In genomic region chr12:115660211-115660805, GRCh38 we compare ENCODE assay signal across 16 cellular contexts.
DNase-seq lines count a peak whose midpoint lies in the region; ATAC-seq, FAIRE-seq and TF ChIP-seq lines count a peak whose summit lies in the region.
"Had no signal": no experiment of that assay in that cellular context is flagged by ENCODE, and none has a peak within 500 bp of the region (broad histone marks: within the 10 kb centered on the region; RNA-seq: fewer than 3 reads in every experiment).

No MANE protein-coding gene starts in this region.

- H3K27ac ChIP-seq in A549 = no peak overlapping the region; a peak in 1 of 6 replicates
- H3K27ac ChIP-seq in Peyer's patch = peak overlapping the region in 3 of 4 donors; percentile 17 to 42 (median 18)
- H3K27ac ChIP-seq in fibroblast of lung (ENCODE audit: insufficient read depth, low read length) = no peak overlapping the region
- no peak overlapping the region for H3K27ac ChIP-seq in neuronal stem cell (replicated peaks; ENCODE audit: low read length)
- H3K27ac ChIP-seq: HL-60, ovary had no signal

- TF ChIP-seq CTCF in A549 (IDR thresholded peaks at IDR 0.05) (no peak), Peyer's patch (IDR thresholded peaks at IDR 0.05) (no peak), fibroblast of lung (conservative IDR thresholded peaks at IDR 0.05 in 1 of 2, IDR thresholded peaks at IDR 0.05 in 1 of 2; ENCODE audit: low read depth in 1 of 2, low read length in 2 of 2) (no peak), mucosa of descending colon (IDR thresholded peaks at IDR 0.05) (no peak)

- no peak overlapping the region for H3K18ac ChIP-seq in neuronal stem cell (ENCODE audit: low read length)

- H3K36me3 ChIP-seq in Peyer's patch (no peaks in the 10 kb centered on the region), fibroblast of lung (ENCODE audit: control insufficient read depth, insufficient read depth, low read length) (no peaks in the 10 kb centered on the region), mucosa of descending colon (ENCODE audit: low read depth) (no peaks in the 10 kb centered on the region), neuronal stem cell (replicated peaks in 1 of 2; ENCODE audit: control insufficient read depth in 2 of 2, insufficient read depth in 2 of 2, low read length in 2 of 2) (no peaks in the 10 kb centered on the region)
- H3K36me3 ChIP-seq: ovary had no signal

- TF ChIP-seq POLR2A in A549 (IDR thresholded peaks at IDR 0.05; ENCODE audit: low read length) (no peak), Peyer's patch (IDR thresholded peaks at IDR 0.05) (no peak)

- no peak for FAIRE-seq in A549 (lab: Jason Lieb, UNC)
- no peak for FAIRE-seq in frontal cortex (lab: Jason Lieb, UNC)

- ATAC-seq in A549 = no peak
- ATAC-seq in mucosa of descending colon = peak; percentile 100

- no peaks in the 10 kb centered on the region for H3K79me2 ChIP-seq in fibroblast of lung (ENCODE audit: control insufficient read depth, insufficient read depth, low read length)

- intact Hi-C loops in mucosa of descending colon (cut with DNase I, micrococcal nuclease) = no loop called here

- H3K4me1 ChIP-seq in A549 = no peaks in the 10 kb centered on the region
- H3K4me1 ChIP-seq in Peyer's patch = no peaks in the 10 kb centered on the region
- H3K4me1 ChIP-seq in fibroblast of lung (ENCODE audit: control insufficient read depth, extremely low read depth, insufficient read depth, low read length) = no peaks in the 10 kb centered on the region
- H3K4me1 ChIP-seq in mucosa of descending colon (ENCODE audit: low read depth) = no peaks in the 10 kb centered on the region
- peaks cover 0 to 3% of the 10 kb centered on the region in 2 donors for H3K4me1 ChIP-seq in neuronal stem cell (ENCODE audit: control insufficient read depth in 2 of 2, insufficient read depth in 1 of 2, low read depth in 1 of 2, low read length in 2 of 2)

- H3K9me3 ChIP-seq in A549 (no peaks in the 10 kb centered on the region), Peyer's patch (no peaks in the 10 kb centered on the region), fibroblast of lung (ENCODE audit: control insufficient read depth, insufficient read depth, low read depth, low read length) (no peaks in the 10 kb centered on the region), mucosa of descending colon (no peaks in the 10 kb centered on the region), neuronal stem cell (replicated peaks in 1 of 2; ENCODE audit: control insufficient read depth in 2 of 2, insufficient read depth in 1 of 2, low read depth in 1 of 2, low read length in 2 of 2) (no peaks in the 10 kb centered on the region)
- H3K9me3 ChIP-seq: ovary had no signal

- no peak overlapping the region for H2BK120ac ChIP-seq in neuronal stem cell (ENCODE audit: low read depth, low read length)

- no peak overlapping the region for H4K91ac ChIP-seq in neuronal stem cell (ENCODE audit: low read depth, low read length, poor library complexity)

- no peak for TF ChIP-seq EP300 in A549 (IDR thresholded peaks at IDR 0.05)

- no peak overlapping the region for H3K14ac ChIP-seq in neuronal stem cell (ENCODE audit: low read length)

- H3K4me3 ChIP-seq in A549 (no peak overlapping the region), Peyer's patch (no peak overlapping the region), fibroblast of lung (replicated peaks in 1 of 4; ENCODE audit: control extremely low read depth in 1 of 4, insufficient read depth in 1 of 4, low read depth in 3 of 4, low read length in 4 of 4) (no peak overlapping the region), mucosa of descending colon (no peak overlapping the region), neuronal stem cell (ENCODE audit: low read length in 2 of 2) (no peak overlapping the region)
- H3K4me3 ChIP-seq: ovary had no signal

- 31% methylated on average over 10 of the region's 10 CpGs for WGBS in A549 (ENCODE audit: missing lambda C conversion rate)
- no CpG with 5 or more reads among the region's 10 CpGs for WGBS in neuronal stem cell (ENCODE audit: extremely low coverage in 2 of 2, insufficient read length in 2 of 2, insufficient replicate concordance in 1 of 2), 2 donors

- no peak overlapping the region for H2BK5ac ChIP-seq in neuronal stem cell (ENCODE audit: low read length)

- no peak overlapping the region for H3K4ac ChIP-seq in neuronal stem cell (ENCODE audit: low read length)

- CTCF ChIA-PET in A549 (lab: Yijun Ruan, JAX) = interaction anchor here (1.1 kb wide), 1 partner anchor 14 kb away, joined by 3 read pairs; no protein-coding TSS in a partner anchor

- H3K9ac ChIP-seq in fibroblast of lung (ENCODE audit: insufficient read depth, low read length) (no peak overlapping the region), neuronal stem cell (ENCODE audit: low read depth, low read length, poor library complexity) (no peak overlapping the region)

- no peak overlapping the region for H3K23ac ChIP-seq in neuronal stem cell (ENCODE audit: low read depth, low read length, poor library complexity)

- H3K79me1 ChIP-seq in neuronal stem cell (ENCODE audit: low read depth, low read length) = no peaks in the 10 kb centered on the region

- H2BK12ac ChIP-seq in neuronal stem cell (ENCODE audit: low read length) = no peak overlapping the region

- H4K20me1 ChIP-seq in fibroblast of lung (ENCODE audit: control insufficient read depth, extremely low read depth, insufficient read depth, low read length) = no peaks in the 10 kb centered on the region

- H3K4me2 ChIP-seq in A549 = peak overlapping the region; percentile 26; the same call in 2 of the 3 replicates
- H3K4me2 ChIP-seq in fibroblast of lung (ENCODE audit: extremely low read depth, insufficient read depth, low read length) = peak overlapping the region; percentile 3
- no peak overlapping the region for H3K4me2 ChIP-seq in neuronal stem cell (ENCODE audit: insufficient read depth, low read length, poor library complexity, severe bottlenecking)

- no peak overlapping the region for H4K8ac ChIP-seq in neuronal stem cell (ENCODE audit: low read depth, low read length)

- H2AFZ ChIP-seq in fibroblast of lung (ENCODE audit: low read length) (no peak overlapping the region), neuronal stem cell (ENCODE audit: low read length) (no peak overlapping the region)

- no peak for TF ChIP-seq RAD21 in A549 (conservative IDR thresholded peaks at IDR 0.05 in 1 of 2, IDR thresholded peaks at IDR 0.05 in 1 of 2)

- no peak overlapping the region for H2AK5ac ChIP-seq in neuronal stem cell (ENCODE audit: low read depth, low read length)

- H3K27me3 ChIP-seq in Peyer's patch (no peaks in the 10 kb centered on the region), fibroblast of lung (ENCODE audit: control insufficient read depth, insufficient read depth, low read length) (no peaks in the 10 kb centered on the region), neuronal stem cell (ENCODE audit: control insufficient read depth in 3 of 3, insufficient read depth in 3 of 3, low read depth in 1 of 3, low read length in 3 of 3) (no peaks in the 10 kb centered on the region)
- H3K27me3 ChIP-seq: ovary had no signal

- DNase-seq in A549 (ENCODE audit: low read depth in 1 of 2, low spot score in 1 of 2) = no peak
- peak in 2 of 3 donors; percentile 62 to 76 for DNase-seq in Peyer's patch
- DNase-seq in fibroblast of lung (ENCODE audit: low read depth in 2 of 2) = peak in 1 of 2 donors; percentile 10
- peak in 2 of 3 donors; percentile 48 to 70 for DNase-seq in mucosa of descending colon
- DNase-seq in neuronal stem cell (ENCODE audit: low spot score) = no peak
- no peak for DNase-seq in frontal cortex (ENCODE audit: low spot score in 2 of 2)
- no peak for DNase-seq in central memory CD4-positive, alpha-beta T cell
- DNase-seq in activated CD4-positive, alpha-beta T cell treated with anti-CD3 and anti-CD28 coated beads, Interleukin-2, amount 50 U/mL, for 4 hours = no peak
- DNase-seq: activated T-cell treated with anti-CD3 and anti-CD28 coated beads for 4 hours; DMS79; MV-4-11; NCI-H524 treated with DMSO at 0.1 percent for 48 hours; ovary; RPMI8226; stimulated activated CD4-positive, alpha-beta T cell treated with anti-CD3 and anti-CD28 coated beads, Interleukin-4, amount 100 ng/mL, for 1 hour had no signal

- POLR2A ChIA-PET in A549 (lab: Yijun Ruan, JAX) = no interaction called here

- H2BK15ac ChIP-seq in neuronal stem cell (ENCODE audit: low read length) = no peak overlapping the region

TF ChIP-seq in A549, 52 proteins besides CTCF, POLR2A, EP300 and RAD21:
- TF ChIP-seq TP53 (CRISPR knock-in tag; IDR thresholded peaks at IDR 0.05) = no peak
- TF ChIP-seq ZNF302 (CRISPR knock-in tag; IDR thresholded peaks at IDR 0.05) = no peak
- no peak for TF ChIP-seq MYC (IDR thresholded peaks at IDR 0.05; ENCODE audit: borderline replicate concordance, low read length)
- TF ChIP-seq MAZ (IDR thresholded peaks at IDR 0.05; ENCODE audit: borderline replicate concordance, low read depth, low read length) = no peak
- TF ChIP-seq NPAS2 (CRISPR knock-in tag; IDR thresholded peaks at IDR 0.05; ENCODE audit: borderline replicate concordance) = no peak
- TF ChIP-seq FOSL2 (IDR thresholded peaks at IDR 0.05) = no peak
- 0 out of 2 replicates have a peak, but pooled peaks have one; percentile 10 for TF ChIP-seq FOSL2 (CRISPR knock-in tag; IDR thresholded peaks at IDR 0.05)

Comparison
In these comparisons a context has a peak if more than half of its experiments do, and no peak if none do; other contexts are left out.
1. DNase-seq: peak in Peyer's patch (2 of 3) and mucosa of descending colon (2 of 3); none in A549 (0 of 2), neuronal stem cell (single experiment), frontal cortex (0 of 2), central memory CD4-positive, alpha-beta T cell (single experiment) and activated CD4-positive, alpha-beta T cell treated with anti-CD3 and anti-CD28 coated beads, Interleukin-2, amount 50 U/mL, for 4 hours (0 of 2).
2. H3K27ac ChIP-seq: peak in Peyer's patch (3 of 4); none in A549 (0 of 2), fibroblast of lung (single experiment) and neuronal stem cell (single experiment).